ENCODE assay signal across 2 cellular contexts in genomic region chr5:57833489-57833888, GRCh38.
TF ChIP-seq lines count a peak whose summit lies in the region.

No MANE protein-coding gene starts in this region.

TF ChIP-seq in SK-N-SH, 30 proteins besides CTCF, POLR2A, EP300 and RAD21:
- TF ChIP-seq CHD2 (IDR thresholded peaks at IDR 0.05; ENCODE audit: low read length, partially characterized antibody) = no peak
- no peak for TF ChIP-seq MAX (IDR thresholded peaks at IDR 0.05; ENCODE audit: low read depth)
- TF ChIP-seq USF2 (IDR thresholded peaks at IDR 0.05; ENCODE audit: borderline replicate concordance, low read depth, low read length) = no peak
- no peak for TF ChIP-seq FOSL2 (IDR thresholded peaks at IDR 0.05; ENCODE audit: borderline replicate concordance, low read depth)
- no peak for TF ChIP-seq TCF12 (IDR thresholded peaks at IDR 0.05)
- TF ChIP-seq NRF1 (IDR thresholded peaks at IDR 0.05; ENCODE audit: low read depth, low read length) = no peak
- TF ChIP-seq FOXJ3 (CRISPR knock-in tag; IDR thresholded peaks at IDR 0.05) = no peak
- no peak for TF ChIP-seq SIN3A (IDR thresholded peaks at IDR 0.05; ENCODE audit: borderline replicate concordance, low read depth, low read length)
- no peak for TF ChIP-seq SMC3 (IDR thresholded peaks at IDR 0.05; ENCODE audit: low read depth, low read length)
- TF ChIP-seq GABPA (IDR thresholded peaks at IDR 0.05; ENCODE audit: low read depth) = no peak
- TF ChIP-seq JUND (IDR thresholded peaks at IDR 0.05) = no peak
- no peak for TF ChIP-seq POLR2AphosphoS5 (IDR thresholded peaks at IDR 0.05; ENCODE audit: low read depth, low read length)
- TF ChIP-seq ZBTB33 (IDR thresholded peaks at IDR 0.05; ENCODE audit: borderline replicate concordance, low read depth) = no peak
- no peak for TF ChIP-seq EZH2phosphoT487 (IDR thresholded peaks at IDR 0.05; ENCODE audit: borderline replicate concordance, low read depth)
- no peak for TF ChIP-seq YY1 (IDR thresholded peaks at IDR 0.05; ENCODE audit: low read depth)
- TF ChIP-seq RFX5 (IDR thresholded peaks at IDR 0.05; ENCODE audit: low read length) = no peak

TF ChIP-seq in SK-N-SH treated with all-trans-retinoic acid at 6 μM for 48 hours, 23 proteins besides CTCF, POLR2A, EP300 and RAD21:
- TF ChIP-seq CSRNP3 (CRISPR knock-in tag; IDR thresholded peaks at IDR 0.05) (no peak), ISL1 (CRISPR knock-in tag; IDR thresholded peaks at IDR 0.05) (no peak), ESRRG (CRISPR knock-in tag; IDR thresholded peaks at IDR 0.05) (no peak), ZNF565 (CRISPR knock-in tag; conservative IDR thresholded peaks at IDR 0.05; ENCODE audit: low read depth) (no peak), ZNF8 (CRISPR knock-in tag; IDR thresholded peaks at IDR 0.05) (no peak), BACH2 (CRISPR knock-in tag; IDR thresholded peaks at IDR 0.05; ENCODE audit: borderline replicate concordance) (no peak), ZFP30 (CRISPR knock-in tag; IDR thresholded peaks at IDR 0.05) (no peak), PPARA (CRISPR knock-in tag; IDR thresholded peaks at IDR 0.05; ENCODE audit: borderline replicate concordance) (no peak), ZFP3 (CRISPR knock-in tag; IDR thresholded peaks at IDR 0.05) (no peak), OSR1 (CRISPR knock-in tag; IDR thresholded peaks at IDR 0.05) (no peak)
